8 cellular contexts compared by ENCODE assay signal in genomic region chr10:93471110-93471651, GRCh38. TPM values are rescaled to one million over a fixed set of nuclear protein-coding genes. Genes with fewer than 3 reads are reported as not detected.
DNase-seq lines count a peak whose midpoint lies in the region; ATAC-seq, FAIRE-seq and TF ChIP-seq lines count a peak whose summit lies in the region.

No MANE protein-coding gene starts in this region.

- 70% methylated on average over 5 of the region's 5 CpGs for WGBS in suprapubic skin

- TF ChIP-seq EP300 in suprapubic skin (IDR thresholded peaks at IDR 0.05) = no peak

- H3K36me3 ChIP-seq in suprapubic skin = no peaks in the 10 kb centered on the region

- H3K27me3 ChIP-seq in suprapubic skin = no peaks in the 10 kb centered on the region

- no peak for TF ChIP-seq POLR2A in suprapubic skin (IDR thresholded peaks at IDR 0.05)

- peaks cover 83% of the 10 kb centered on the region for H3K4me1 ChIP-seq in suprapubic skin

- intact Hi-C loops in posterior cingulate gyrus (cut with DNase I) = no loop called here

- H3K27ac ChIP-seq in suprapubic skin = peak overlapping the region; percentile 85

- no peak overlapping the region for H3K4me3 ChIP-seq in suprapubic skin

- TF ChIP-seq CTCF in suprapubic skin (IDR thresholded peaks at IDR 0.05) = no peak

- no peak for ATAC-seq in HG02678 (IDR thresholded peaks at IDR 0.05; ENCODE audit: unreplicated experiment)
- no peak for ATAC-seq in GM18519 (IDR thresholded peaks at IDR 0.05; ENCODE audit: low FRiP score, unreplicated experiment)

- peak; percentile 69 for DNase-seq in HTR-8/SVneo (ENCODE audit: insufficient read length, low spot score)
- peak; percentile 89 for DNase-seq in amniotic epithelial cell (ENCODE audit: low read depth)
- peak; percentile 96 for DNase-seq in iris pigment epithelial cell (ENCODE audit: low read depth)
- no peak for DNase-seq in suprapubic skin (ENCODE audit: low spot score in 2 of 2)
- DNase-seq in posterior cingulate gyrus = no peak
- DNase-seq in DMS79 treated with DMSO at 0.1 percent for 48 hours (lab: John Stamatoyannopoulos, UW) = no peak

- no peak for FAIRE-seq in HTR-8/SVneo (lab: Jason Lieb, UNC)

- no peaks in the 10 kb centered on the region for H3K9me3 ChIP-seq in suprapubic skin

RNA-seq across cellular contexts. Expression of gene MYOF, which starts 11.0 kb away (rescaled TPM):
- 100 to 1,000 TPM in 3 of 4 donors, 10 to 100 TPM in 1; 77.8 to 174 (median 116) TPM for total RNA-seq in suprapubic skin

RNA-seq across cellular contexts. Expression of gene CEP55, which starts 25.2 kb away (rescaled TPM):
- 1 to 10 TPM; 1.4 to 4.3 (median 2.8) TPM for total RNA-seq in suprapubic skin

Comparison
In these comparisons a context has a peak if more than half of its experiments do, and no peak if none do; other contexts are left out.
1. DNase-seq: peak in HTR-8/SVneo (single experiment), amniotic epithelial cell (single experiment) and iris pigment epithelial cell (single experiment); none in suprapubic skin (0 of 2), posterior cingulate gyrus (0 of 10) and DMS79 treated with DMSO at 0.1 percent for 48 hours (single experiment).